8 cellular contexts compared by ENCODE assay signal in the genomic region with DNA sequence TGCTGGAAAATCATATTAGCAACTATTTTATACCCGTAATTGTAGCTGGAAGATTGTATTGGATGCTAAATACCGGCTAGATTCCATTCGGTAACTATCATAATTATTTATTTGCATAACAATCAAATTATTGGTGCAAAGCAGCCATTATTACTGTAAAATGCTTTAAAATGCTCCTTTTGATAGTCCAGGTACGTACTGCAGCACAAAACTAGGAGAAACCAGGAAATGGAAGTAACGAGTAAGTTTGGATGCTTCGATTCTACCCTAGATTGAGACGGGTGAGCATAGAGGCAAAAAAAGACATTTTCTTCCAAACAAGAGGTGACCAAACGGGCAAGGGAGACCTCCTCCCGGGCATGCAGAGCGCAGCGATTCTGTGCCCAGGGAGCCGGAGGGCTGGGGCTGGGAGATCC. TPM values are rescaled to one million over a fixed set of nuclear protein-coding genes. Genes with fewer than 3 reads are reported as not detected.
DNase-seq lines count a peak whose midpoint lies in the region; ATAC-seq and TF ChIP-seq lines count a peak whose summit lies in the region.

No MANE protein-coding gene starts in this region.

- no peaks in the 10 kb centered on the region for H3K36me3 ChIP-seq in endocrine pancreas (ENCODE audit: control insufficient read depth, insufficient read depth, low read length)

- no peak for TF ChIP-seq POLR2A in NB4 (IDR thresholded peaks at IDR 0.05; ENCODE audit: extremely low read depth, insufficient read length)

- H3K4me1 Mint-ChIP-seq in activated T-cell treated with anti-CD3 and anti-CD28 coated beads, Interleukin-2, amount 50 U/mL, for 24 hours (ENCODE audit: low read depth), result peaks cover 51% of the 10 kb centered on the region
- H3K4me1 Mint-ChIP-seq in natural killer cell treated with Interleukin-12 subunit alpha and Interleukin-12 subunit beta and Interleukin-15 and Interleukin-18, amount 100 ng/mL, for 72 hours (ENCODE audit: low read depth in 2 of 2), result peaks cover 22 to 26% of the 10 kb centered on the region in 2 donors

- peak overlapping the region; percentile 100 for H3K27ac Mint-ChIP-seq in activated T-cell treated with anti-CD3 and anti-CD28 coated beads, Interleukin-2, amount 50 U/mL, for 24 hours
- peak overlapping the region; percentile 94 to 95 for H3K27ac Mint-ChIP-seq in natural killer cell treated with Interleukin-12 subunit alpha and Interleukin-12 subunit beta and Interleukin-15 and Interleukin-18, amount 100 ng/mL, for 72 hours

- TF ChIP-seq CTCF in NB4 (IDR thresholded peaks at IDR 0.05; ENCODE audit: low read depth, low read length), result no peak

- no peaks in the 10 kb centered on the region for H3K9me3 ChIP-seq in endocrine pancreas (ENCODE audit: control insufficient read depth, low read length)

- H3K4me3 Mint-ChIP-seq in activated T-cell treated with anti-CD3 and anti-CD28 coated beads, Interleukin-2, amount 50 U/mL, for 24 hours, result peak overlapping the region; percentile 97
- peak overlapping the region; percentile 91 for H3K4me3 Mint-ChIP-seq in natural killer cell treated with Interleukin-12 subunit alpha and Interleukin-12 subunit beta and Interleukin-15 and Interleukin-18, amount 100 ng/mL, for 72 hours

- no peak for ATAC-seq in natural killer cell treated with Interleukin-12 subunit alpha and Interleukin-12 subunit beta and Interleukin-15 and Interleukin-18, amount 100 ng/mL, for 72 hours

- H3K36me3 Mint-ChIP-seq in activated T-cell treated with anti-CD3 and anti-CD28 coated beads, Interleukin-2, amount 50 U/mL, for 24 hours (ENCODE audit: low read depth), result peaks cover 45% of the 10 kb centered on the region
- H3K36me3 Mint-ChIP-seq in natural killer cell treated with Interleukin-12 subunit alpha and Interleukin-12 subunit beta and Interleukin-15 and Interleukin-18, amount 100 ng/mL, for 72 hours, result peaks cover 16% of the 10 kb centered on the region

- H3K9me3 Mint-ChIP-seq in activated T-cell treated with anti-CD3 and anti-CD28 coated beads, Interleukin-2, amount 50 U/mL, for 24 hours, result no peaks in the 10 kb centered on the region
- H3K9me3 Mint-ChIP-seq in natural killer cell treated with Interleukin-12 subunit alpha and Interleukin-12 subunit beta and Interleukin-15 and Interleukin-18, amount 100 ng/mL, for 72 hours, result no peaks in the 10 kb centered on the region

- H3K27me3 Mint-ChIP-seq in activated T-cell treated with anti-CD3 and anti-CD28 coated beads, Interleukin-2, amount 50 U/mL, for 24 hours, result no peaks in the 10 kb centered on the region
- peaks cover 5 to 9% of the 10 kb centered on the region in 2 donors for H3K27me3 Mint-ChIP-seq in natural killer cell treated with Interleukin-12 subunit alpha and Interleukin-12 subunit beta and Interleukin-15 and Interleukin-18, amount 100 ng/mL, for 72 hours

- peak overlapping the region; percentile 93 for H3K4me3 ChIP-seq in NB4 (ENCODE audit: low read depth, low read length)
- peak overlapping the region; percentile 93 for H3K4me3 ChIP-seq in endocrine pancreas (ENCODE audit: control insufficient read depth, insufficient read depth, low read length)

- DNase-seq in activated T-cell treated with anti-CD3 and anti-CD28 coated beads, Interleukin-2, amount 50 U/mL, for 24 hours, result no peak
- DNase-seq in activated T-cell treated with anti-CD3 and anti-CD28 coated beads for 4 hours (no peak), NB4 (ENCODE audit: low read depth) (no peak), GM03348 (ENCODE audit: low spot score) (no peak), cerebellar cortex (ENCODE audit: low spot score) (no peak)
- DNase-seq in natural killer cell treated with Interleukin-12 subunit alpha and Interleukin-12 subunit beta and Interleukin-15 and Interleukin-18, amount 100 ng/mL, for 72 hours (ENCODE audit: low spot score), result no peak
- DNase-seq in stimulated activated CD8-positive, alpha-beta memory T cell treated with anti-CD3 and anti-CD28 coated beads, Interleukin-4, amount 100 ng/mL, for 48 hours, result no peak

- H3K9ac ChIP-seq in endocrine pancreas (ENCODE audit: control insufficient read depth, insufficient read depth, low read length), result peak overlapping the region; percentile 94

- no peaks in the 10 kb centered on the region for H3K27me3 ChIP-seq in endocrine pancreas (ENCODE audit: control insufficient read depth, insufficient read depth, low read length)

- peaks cover 15% of the 10 kb centered on the region for H3K4me1 ChIP-seq in endocrine pancreas (ENCODE audit: control insufficient read depth, insufficient read depth, low read length)

RNA-seq across cellular contexts. Expression of gene XRN2, which starts 0.5 kb away (rescaled TPM):
- 10 to 100 TPM; 62.1 to 68.6 TPM for total RNA-seq in natural killer cell treated with Interleukin-12 subunit alpha and Interleukin-12 subunit beta and Interleukin-15 and Interleukin-18, amount 100 ng/mL, for 72 hours
